Comparison of ENCODE assay signal across 18 cellular contexts in genomic region chr1:91161749-91162148, GRCh38.
"Had no signal": no experiment of that assay in that cellular context is flagged by ENCODE, and none has a peak within 500 bp of the region (broad histone marks: within the 10 kb centered on the region; RNA-seq: fewer than 3 reads in every experiment).

No MANE protein-coding gene starts in this region.

- ATAC-seq: gastroesophageal sphincter; left lobe of liver; sciatic nerve; stimulated activated naive B cell treated with anti-CD40 and anti-IgM and Interleukin-4, amounts not matched to agents 10 μg/mL and 1 μg/mL and 100 μg/mL, for 72 hours; stimulated activated naive CD8-positive, alpha-beta T cell treated with anti-CD3 and anti-CD28 coated beads, Interleukin-15, amount 100 ng/mL, for 72 hours had no signal

- H3K4me3 Mint-ChIP-seq: nephron progenitor cell; stimulated activated naive B cell treated with anti-CD40 and anti-IgM and Interleukin-4, amounts not matched to agents 10 μg/mL and 1 μg/mL and 100 μg/mL, for 72 hours; stimulated activated naive CD8-positive, alpha-beta T cell treated with anti-CD3 and anti-CD28 coated beads, Interleukin-15, amount 100 ng/mL, for 72 hours had no signal

- H3K27me3 ChIP-seq: colonic mucosa, gastroesophageal sphincter, spleen, testis, transverse colon had no signal

- H3K27ac ChIP-seq: colonic mucosa, gastroesophageal sphincter, spleen, testis, transverse colon had no signal

- H3K36me3 Mint-ChIP-seq: stimulated activated naive B cell treated with anti-CD40 and anti-IgM and Interleukin-4, amounts not matched to agents 10 μg/mL and 1 μg/mL and 100 μg/mL, for 72 hours had no signal

- H3K36me3 ChIP-seq: colonic mucosa, gastroesophageal sphincter, spleen, transverse colon had no signal

- H3K9me3 Mint-ChIP-seq: nephron progenitor cell; stimulated activated naive B cell treated with anti-CD40 and anti-IgM and Interleukin-4, amounts not matched to agents 10 μg/mL and 1 μg/mL and 100 μg/mL, for 72 hours; stimulated activated naive CD8-positive, alpha-beta T cell treated with anti-CD3 and anti-CD28 coated beads, Interleukin-15, amount 100 ng/mL, for 72 hours had no signal

- DNase-seq: colonic mucosa; dermis blood vessel endothelial cell; erythroblast; glutamatergic neuron; islet precursor cell; midbrain; nephron progenitor cell; spleen; stimulated activated CD4-positive, alpha-beta T cell treated with anti-CD3 and anti-CD28 coated beads, Interleukin-15, amount 100 ng/mL, for 24 hours; stimulated activated CD4-positive, alpha-beta T cell treated with anti-CD3 and anti-CD28 coated beads, Interleukin-1b, Interleukin-23, amount 100 ng/mL, for 48 hours; stimulated activated CD4-positive, alpha-beta T cell treated with anti-CD3 and anti-CD28 coated beads, Interleukin-4, amount 100 ng/mL, for 4 hours; stimulated activated naive B cell treated with anti-CD40 and anti-IgM and Interleukin-4, amounts not matched to agents 10 μg/mL and 1 μg/mL and 100 μg/mL, for 72 hours; stimulated activated naive CD8-positive, alpha-beta T cell treated with anti-CD3 and anti-CD28 coated beads, Interleukin-15, amount 100 ng/mL, for 72 hours; testis; transverse colon had no signal

- H3K4me3 ChIP-seq: colonic mucosa, gastroesophageal sphincter, spleen, testis, transverse colon had no signal

- H3K27ac Mint-ChIP-seq: nephron progenitor cell; stimulated activated naive B cell treated with anti-CD40 and anti-IgM and Interleukin-4, amounts not matched to agents 10 μg/mL and 1 μg/mL and 100 μg/mL, for 72 hours; stimulated activated naive CD8-positive, alpha-beta T cell treated with anti-CD3 and anti-CD28 coated beads, Interleukin-15, amount 100 ng/mL, for 72 hours had no signal
